In the genomic region with DNA sequence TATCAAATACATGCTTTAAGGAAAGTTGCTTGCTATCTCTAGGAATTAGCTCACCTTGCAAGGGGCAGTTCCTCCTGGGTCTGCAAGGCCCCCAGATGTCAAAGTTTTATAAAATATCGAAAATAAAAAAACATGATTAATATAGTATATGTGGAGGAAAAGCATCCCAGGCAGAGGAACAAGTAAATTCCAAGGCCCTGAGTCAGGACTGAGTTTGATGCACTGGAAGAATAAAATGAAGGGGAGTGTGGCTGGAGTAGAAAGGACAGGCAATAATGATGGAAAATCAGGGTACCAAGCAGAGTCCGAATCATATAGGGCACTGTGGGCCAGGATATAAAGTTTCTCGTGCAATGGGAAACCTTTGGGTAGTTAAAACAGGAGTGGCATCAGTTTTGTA, we compare ENCODE assay signal across 2 cellular contexts.
TF ChIP-seq lines count a peak whose summit lies in the region.

No MANE protein-coding gene starts in this region.

TF ChIP-seq in SK-N-SH, 30 proteins besides CTCF, POLR2A, EP300 and RAD21 (continued from another document):
- no peak for TF ChIP-seq MXI1 (IDR thresholded peaks at IDR 0.05; ENCODE audit: low read depth, low read length)
- TF ChIP-seq NFIC (IDR thresholded peaks at IDR 0.05; ENCODE audit: borderline replicate concordance) = peak; percentile 32; the same call in 1 of the 2 replicates
- TF ChIP-seq IRF3 (IDR thresholded peaks at IDR 0.05; ENCODE audit: low read depth, low read length) = no peak
- TF ChIP-seq TCF12 (IDR thresholded peaks at IDR 0.05) = peak; percentile 52; the same call in 1 of the 2 replicates
- TF ChIP-seq CHD2 (IDR thresholded peaks at IDR 0.05; ENCODE audit: low read length, partially characterized antibody) = no peak
- peak; percentile 77 for TF ChIP-seq FOSL2 (IDR thresholded peaks at IDR 0.05; ENCODE audit: borderline replicate concordance, low read depth)
- TF ChIP-seq, protein P1, sequence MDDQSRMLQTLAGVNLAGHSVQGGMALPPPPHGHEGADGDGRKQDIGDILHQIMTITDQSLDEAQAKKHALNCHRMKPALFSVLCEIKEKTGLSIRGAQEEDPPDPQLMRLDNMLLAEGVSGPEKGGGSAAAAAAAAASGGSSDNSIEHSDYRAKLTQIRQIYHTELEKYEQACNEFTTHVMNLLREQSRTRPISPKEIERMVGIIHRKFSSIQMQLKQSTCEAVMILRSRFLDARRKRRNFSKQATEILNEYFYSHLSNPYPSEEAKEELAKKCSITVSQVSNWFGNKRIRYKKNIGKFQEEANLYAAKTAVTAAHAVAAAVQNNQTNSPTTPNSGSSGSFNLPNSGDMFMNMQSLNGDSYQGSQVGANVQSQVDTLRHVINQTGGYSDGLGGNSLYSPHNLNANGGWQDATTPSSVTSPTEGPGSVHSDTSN (IDR thresholded peaks at IDR 0.05) = peak; percentile 48; the same call in 1 of the 2 replicates
- no peak for TF ChIP-seq GATA2 (CRISPR knock-in tag; IDR thresholded peaks at IDR 0.05)

TF ChIP-seq in endothelial cell of umbilical vein, 7 proteins besides CTCF, POLR2A, EP300 and RAD21 (continued from another document):
- TF ChIP-seq FOS (IDR thresholded peaks at IDR 0.05; ENCODE audit: borderline replicate concordance, insufficient read depth, low read length) (peak; percentile 25), POLR2AphosphoS5 (IDR thresholded peaks at IDR 0.05; ENCODE audit: insufficient read depth, low read depth, low read length) (no peak), MYC (IDR thresholded peaks at IDR 0.05; ENCODE audit: low read depth, low read length) (no peak), MAX (IDR thresholded peaks at IDR 0.05; ENCODE audit: insufficient read depth, insufficient read length) (no peak)
